ENCODE assay signal across 8 cellular contexts in genomic region chr5:137752873-137753226, GRCh38. TPM values are rescaled to one million over a fixed set of nuclear protein-coding genes. Genes with fewer than 3 reads are reported as not detected.
DNase-seq lines count a peak whose midpoint lies in the region; ATAC-seq, FAIRE-seq and TF ChIP-seq lines count a peak whose summit lies in the region.

No MANE protein-coding gene starts in this region.

- H3K4me3 ChIP-seq in LNCaP clone FGC (ENCODE audit: low read depth, low read length) (peak overlapping the region; percentile 99), rectal smooth muscle tissue (ENCODE audit: low read length) (peak overlapping the region; percentile 97)

- no peaks in the 10 kb centered on the region for H3K27me3 Mint-ChIP-seq in activated CD8-positive, alpha-beta memory T cell treated with anti-CD3 and anti-CD28 coated beads, Interleukin-2, amount 10 ng/mL, durations not matched to agents 7 days and 5 days

- H3K36me3 ChIP-seq in rectal smooth muscle tissue (ENCODE audit: control insufficient read depth, insufficient read depth, low read length), result no peaks in the 10 kb centered on the region

- peaks cover 9% of the 10 kb centered on the region for H3K4me1 ChIP-seq in rectal smooth muscle tissue (ENCODE audit: control insufficient read depth, insufficient read depth, low read length)

- CTCF ChIA-PET in activated CD8-positive, alpha-beta memory T cell treated with anti-CD3 and anti-CD28 coated beads, Interleukin-2, amount 10 ng/mL, durations not matched to agents 7 days and 5 days (lab: Charles Lee), result interaction anchor here (0.7 to 3.0 kb wide), 7 partner anchors 9 to 281 kb away, joined by 3 to 13 read pairs (median 10); partner anchors contain the start of gene KLHL3

- no peak for FAIRE-seq in urothelium cell line (lab: Jason Lieb, UNC)

- H3K4me3 Mint-ChIP-seq in activated CD8-positive, alpha-beta memory T cell treated with anti-CD3 and anti-CD28 coated beads, Interleukin-2, amount 10 ng/mL, durations not matched to agents 7 days and 5 days, result peak overlapping the region; percentile 96

- H3K27ac ChIP-seq in rectal smooth muscle tissue (ENCODE audit: low read depth, low read length), result peak overlapping the region; percentile 99

- peak overlapping the region; percentile 94 for H3K9ac ChIP-seq in rectal smooth muscle tissue (ENCODE audit: low read length)

- DNase-seq in Daoy (ENCODE audit: low read depth), result peak; percentile 41
- DNase-seq in LNCaP clone FGC (ENCODE audit: low read depth), result no peak
- peak; percentile 70 for DNase-seq in activated CD8-positive, alpha-beta memory T cell treated with anti-CD3 and anti-CD28 coated beads, Interleukin-2, amount 10 ng/mL, durations not matched to agents 7 days and 5 days
- peak; percentile 20 for DNase-seq in globus pallidus (ENCODE audit: low spot score)
- DNase-seq in NCI-H774 (lab: John Stamatoyannopoulos, UW), result no peak
- DNase-seq in urothelium cell line (ENCODE audit: low spot score), result no peak
- DNase-seq in COLO829 (ENCODE audit: low spot score), result no peak

- H3K9me3 Mint-ChIP-seq in activated CD8-positive, alpha-beta memory T cell treated with anti-CD3 and anti-CD28 coated beads, Interleukin-2, amount 10 ng/mL, durations not matched to agents 7 days and 5 days (ENCODE audit: low read depth), result no peaks in the 10 kb centered on the region

- ATAC-seq in activated CD8-positive, alpha-beta memory T cell treated with anti-CD3 and anti-CD28 coated beads, Interleukin-2, amount 10 ng/mL, durations not matched to agents 7 days and 5 days, result peak; percentile 1

- no peaks in the 10 kb centered on the region for H3K27me3 ChIP-seq in rectal smooth muscle tissue (ENCODE audit: control insufficient read depth, insufficient read depth, low read length)

- no peak for TF ChIP-seq CTCF in LNCaP clone FGC (IDR thresholded peaks at IDR 0.05; ENCODE audit: control insufficient read depth, extremely low read depth, insufficient read depth)

- peak overlapping the region; percentile 100 for H3K27ac Mint-ChIP-seq in activated CD8-positive, alpha-beta memory T cell treated with anti-CD3 and anti-CD28 coated beads, Interleukin-2, amount 10 ng/mL, durations not matched to agents 7 days and 5 days

- H3K4me1 Mint-ChIP-seq in activated CD8-positive, alpha-beta memory T cell treated with anti-CD3 and anti-CD28 coated beads, Interleukin-2, amount 10 ng/mL, durations not matched to agents 7 days and 5 days, result peaks cover 27% of the 10 kb centered on the region

- peaks cover 31% of the 10 kb centered on the region for H3K36me3 Mint-ChIP-seq in activated CD8-positive, alpha-beta memory T cell treated with anti-CD3 and anti-CD28 coated beads, Interleukin-2, amount 10 ng/mL, durations not matched to agents 7 days and 5 days

RNA-seq across cellular contexts. Expression of gene HNRNPA0, which starts 1.3 kb away (rescaled TPM):
- 15.0 and 17.4 TPM in 2 replicates for total RNA-seq in Daoy (2014; rRNA removed; shearing (Covaris generic))
- 10 to 100 TPM; 26.0 to 34.0 TPM for total RNA-seq in activated CD8-positive, alpha-beta memory T cell treated with anti-CD3 and anti-CD28 coated beads, Interleukin-2, amount 10 ng/mL, durations not matched to agents 7 days and 5 days

RNA-seq across cellular contexts. Expression of gene KLHL3, which starts 17.0 kb away (rescaled TPM):
- 0.15 and 0.80 TPM in 2 replicates for total RNA-seq in Daoy (2014; rRNA removed; shearing (Covaris generic))
- total RNA-seq in activated CD8-positive, alpha-beta memory T cell treated with anti-CD3 and anti-CD28 coated beads, Interleukin-2, amount 10 ng/mL, durations not matched to agents 7 days and 5 days, result 1 to 10 TPM; 3.0 to 5.7 TPM

Comparison
In these comparisons a context has a peak if more than half of its experiments do, and no peak if none do; other contexts are left out.
1. DNase-seq: peak in Daoy (single experiment), activated CD8-positive, alpha-beta memory T cell treated with anti-CD3 and anti-CD28 coated beads, Interleukin-2, amount 10 ng/mL, durations not matched to agents 7 days and 5 days (single experiment) and globus pallidus (single experiment); none in LNCaP clone FGC (single experiment), NCI-H774 (single experiment), urothelium cell line (single experiment) and COLO829 (single experiment).